ENCODE assay signal across 38 cellular contexts in genomic region chr12:44531349-44531905, GRCh38.
"Had no signal": no experiment of that assay in that cellular context is flagged by ENCODE, and none has a peak within 500 bp of the region (broad histone marks: within the 10 kb centered on the region; RNA-seq: fewer than 3 reads in every experiment).

No MANE protein-coding gene starts in this region.

- H3K27ac Mint-ChIP-seq: activated B cell treated with CpG ODN at 0.5 μM for 24 hours; activated CD4-positive, alpha-beta memory T cell treated with anti-CD3 and anti-CD28 coated beads for 36 hours; activated CD4-positive, alpha-beta T cell treated with anti-CD3 and anti-CD28 coated beads for 36 hours; activated CD4-positive, alpha-beta T cell treated with anti-CD3 and anti-CD28 coated beads, Interleukin-2, amount 10 ng/mL, durations not matched to agents 24 days and 14 days; activated CD8-positive, alpha-beta memory T cell treated with anti-CD3 and anti-CD28 coated beads, Interleukin-2, amount 10 ng/mL, durations not matched to agents 7 days and 5 days; activated CD8-positive, alpha-beta T cell treated with anti-CD3 and anti-CD28 coated beads, Interleukin-2, amount 10 ng/mL, durations not matched to agents 7 days and 5 days; activated naive CD4-positive, alpha-beta T cell treated with anti-CD3 and anti-CD28 coated beads, Interleukin-2, amount 10 ng/mL, durations not matched to agents 7 days and 5 days; activated naive CD4-positive, alpha-beta T cell treated with anti-CD3 and anti-CD28 coated beads, Interleukin-2, amount 50 U/mL, for 72 hours; activated naive CD8-positive, alpha-beta T cell treated with anti-CD3 and anti-CD28 coated beads, Interleukin-2, amount 50 U/mL, for 24 hours; activated T-helper 1 cell treated with anti-CD3 and anti-CD28 coated beads, Interleukin-12 subunit alpha, Interleukin-12 subunit beta, Interleukin-2, Interleukin-4 antibody, amounts not matched to agents 30 ng/mL and 10 ng/mL and 1 ng/mL, durations not matched to agents 14 hours and 24 hours and 36 hours; activated T-helper 2 cell treated with anti-CD3 and anti-CD28 coated beads, Interferon-gamma antibody, Interleukin-2, Interleukin-4, amounts not matched to agents 10 μg/mL and 5 μg/mL and 100 μg/mL, durations not matched to agents 14 hours and 24 hours and 36 hours; effector memory CD8-positive, alpha-beta T cell; T-helper 2 cell treated with Interferon-gamma antibody and Interleukin-4, amounts not matched to agents 5 μg/mL and 100 μg/mL, for 36 hours had no signal

- ATAC-seq: activated CD4-positive, alpha-beta T cell treated with anti-CD3 and anti-CD28 coated beads for 36 hours; activated CD8-positive, alpha-beta memory T cell treated with anti-CD3 and anti-CD28 coated beads, Interleukin-2, amount 10 ng/mL, durations not matched to agents 7 days and 5 days; activated CD8-positive, alpha-beta T cell treated with anti-CD3 and anti-CD28 coated beads, Interleukin-2, amount 10 ng/mL, durations not matched to agents 7 days and 5 days; activated naive CD4-positive, alpha-beta T cell treated with anti-CD3 and anti-CD28 coated beads, Interleukin-2, amount 50 U/mL, for 72 hours; activated naive CD8-positive, alpha-beta T cell treated with anti-CD3 and anti-CD28 coated beads, Interleukin-2, amount 50 U/mL, for 24 hours; effector memory CD8-positive, alpha-beta T cell; foreskin keratinocyte; gastrocnemius medialis; heart left ventricle; T-helper 17 cell had no signal

- H3K36me3 Mint-ChIP-seq: activated naive CD4-positive, alpha-beta T cell treated with anti-CD3 and anti-CD28 coated beads, Interleukin-2, amount 50 U/mL, for 72 hours; brain had no signal

- H3K27me3 ChIP-seq: adrenal gland, breast epithelium, esophagus muscularis mucosa, gastrocnemius medialis had no signal

- DNase-seq: activated B cell treated with CpG ODN at 0.5 μM for 24 hours; activated CD4-positive, alpha-beta memory T cell treated with anti-CD3 and anti-CD28 coated beads for 36 hours; activated CD4-positive, alpha-beta T cell treated with anti-CD3 and anti-CD28 coated beads for 36 hours; activated CD4-positive, alpha-beta T cell treated with anti-CD3 and anti-CD28 coated beads, Interleukin-2, amount 10 ng/mL, durations not matched to agents 24 days and 14 days; activated CD4-positive, CD25-positive, alpha-beta regulatory T cell treated with anti-CD3 and anti-CD28 coated beads, Interleukin-2, amount 50 U/mL, for 72 hours; activated CD8-positive, alpha-beta memory T cell treated with anti-CD3 and anti-CD28 coated beads, Interleukin-2, amount 10 ng/mL, durations not matched to agents 7 days and 5 days; activated CD8-positive, alpha-beta memory T cell treated with anti-CD3 and anti-CD28 coated beads, Interleukin-2, amount 50 U/mL, for 4 hours; activated CD8-positive, alpha-beta T cell treated with anti-CD3 and anti-CD28 coated beads, Interleukin-2, amount 10 ng/mL, durations not matched to agents 7 days and 5 days; activated gamma-delta T cell; activated naive CD4-positive, alpha-beta T cell; activated naive CD4-positive, alpha-beta T cell treated with anti-CD3 and anti-CD28 coated beads, Interleukin-2, amount 10 ng/mL, durations not matched to agents 7 days and 5 days; activated naive CD8-positive, alpha-beta T cell treated with anti-CD3 and anti-CD28 coated beads, Interleukin-2, amount 50 U/mL, for 24 hours; activated T-cell treated with anti-CD3 and anti-CD28 coated beads, Interleukin-2, amount 50 U/mL, for 1 hour; activated T-cell treated with anti-CD3 and anti-CD28 coated beads, Interleukin-2, amount 50 U/mL, for 48 hours; adrenal gland; amygdala; aorta; caudate nucleus; cortex of kidney; dermis blood vessel endothelial cell; effector CD4-positive, alpha-beta T cell; effector memory CD8-positive, alpha-beta T cell; erythroblast; foreskin keratinocyte; gastrocnemius medialis; glutamatergic neuron; heart left ventricle; T-helper 1 cell; T-helper 17 cell; T1000; WERI-Rb-1 had no signal

- H3K4me3 ChIP-seq: adrenal gland, breast epithelium, esophagus muscularis mucosa, gastrocnemius medialis, heart left ventricle had no signal

- H3K4me1 ChIP-seq: adrenal gland, breast epithelium, esophagus muscularis mucosa, foreskin keratinocyte, gastrocnemius medialis, heart left ventricle had no signal

- H3K27ac ChIP-seq: adrenal gland, breast epithelium, esophagus muscularis mucosa, foreskin keratinocyte, gastrocnemius medialis, heart left ventricle, WERI-Rb-1 had no signal

- H3K4me3 Mint-ChIP-seq: activated B cell treated with CpG ODN at 0.5 μM for 24 hours; activated CD4-positive, alpha-beta memory T cell treated with anti-CD3 and anti-CD28 coated beads for 36 hours; activated CD4-positive, alpha-beta T cell treated with anti-CD3 and anti-CD28 coated beads for 36 hours; activated CD4-positive, alpha-beta T cell treated with anti-CD3 and anti-CD28 coated beads, Interleukin-2, amount 10 ng/mL, durations not matched to agents 24 days and 14 days; activated CD8-positive, alpha-beta memory T cell treated with anti-CD3 and anti-CD28 coated beads, Interleukin-2, amount 10 ng/mL, durations not matched to agents 7 days and 5 days; activated CD8-positive, alpha-beta T cell treated with anti-CD3 and anti-CD28 coated beads, Interleukin-2, amount 10 ng/mL, durations not matched to agents 7 days and 5 days; activated naive CD4-positive, alpha-beta T cell treated with anti-CD3 and anti-CD28 coated beads, Interleukin-2, amount 10 ng/mL, durations not matched to agents 7 days and 5 days; activated naive CD8-positive, alpha-beta T cell treated with anti-CD3 and anti-CD28 coated beads, Interleukin-2, amount 50 U/mL, for 24 hours; activated T-helper 1 cell treated with anti-CD3 and anti-CD28 coated beads, Interleukin-12 subunit alpha, Interleukin-12 subunit beta, Interleukin-2, Interleukin-4 antibody, amounts not matched to agents 30 ng/mL and 10 ng/mL and 1 ng/mL, durations not matched to agents 14 hours and 24 hours and 36 hours; brain; effector memory CD8-positive, alpha-beta T cell; T-helper 17 cell; T-helper 2 cell treated with Interferon-gamma antibody and Interleukin-4, amounts not matched to agents 5 μg/mL and 100 μg/mL, for 36 hours had no signal

- H3K9me3 ChIP-seq: adrenal gland, breast epithelium, esophagus muscularis mucosa, gastrocnemius medialis, heart left ventricle had no signal

- H3K9me3 Mint-ChIP-seq: activated B cell treated with CpG ODN at 0.5 μM for 24 hours; activated CD4-positive, alpha-beta memory T cell treated with anti-CD3 and anti-CD28 coated beads for 36 hours; activated naive CD4-positive, alpha-beta T cell treated with anti-CD3 and anti-CD28 coated beads, Interleukin-2, amount 10 ng/mL, durations not matched to agents 7 days and 5 days; activated naive CD4-positive, alpha-beta T cell treated with anti-CD3 and anti-CD28 coated beads, Interleukin-2, amount 50 U/mL, for 72 hours; activated naive CD8-positive, alpha-beta T cell treated with anti-CD3 and anti-CD28 coated beads, Interleukin-2, amount 50 U/mL, for 24 hours; activated T-helper 1 cell treated with anti-CD3 and anti-CD28 coated beads, Interleukin-12 subunit alpha, Interleukin-12 subunit beta, Interleukin-2, Interleukin-4 antibody, amounts not matched to agents 30 ng/mL and 10 ng/mL and 1 ng/mL, durations not matched to agents 14 hours and 24 hours and 36 hours; activated T-helper 2 cell treated with anti-CD3 and anti-CD28 coated beads, Interferon-gamma antibody, Interleukin-2, Interleukin-4, amounts not matched to agents 10 μg/mL and 5 μg/mL and 100 μg/mL, durations not matched to agents 14 hours and 24 hours and 36 hours; brain; effector memory CD8-positive, alpha-beta T cell; T-helper 2 cell treated with Interferon-gamma antibody and Interleukin-4, amounts not matched to agents 5 μg/mL and 100 μg/mL, for 36 hours had no signal

- H3K36me3 ChIP-seq: adrenal gland, breast epithelium, esophagus muscularis mucosa, gastrocnemius medialis, heart left ventricle, WERI-Rb-1 had no signal

- H3K4me1 Mint-ChIP-seq: activated B cell treated with CpG ODN at 0.5 μM for 24 hours; activated CD4-positive, alpha-beta T cell treated with anti-CD3 and anti-CD28 coated beads for 36 hours; activated CD4-positive, alpha-beta T cell treated with anti-CD3 and anti-CD28 coated beads, Interleukin-2, amount 10 ng/mL, durations not matched to agents 24 days and 14 days; activated CD8-positive, alpha-beta memory T cell treated with anti-CD3 and anti-CD28 coated beads, Interleukin-2, amount 10 ng/mL, durations not matched to agents 7 days and 5 days; activated naive CD4-positive, alpha-beta T cell treated with anti-CD3 and anti-CD28 coated beads, Interleukin-2, amount 10 ng/mL, durations not matched to agents 7 days and 5 days; activated naive CD8-positive, alpha-beta T cell treated with anti-CD3 and anti-CD28 coated beads, Interleukin-2, amount 50 U/mL, for 24 hours; T-helper 17 cell had no signal

- H3K27me3 Mint-ChIP-seq: activated B cell treated with CpG ODN at 0.5 μM for 24 hours; activated CD4-positive, alpha-beta memory T cell treated with anti-CD3 and anti-CD28 coated beads for 36 hours; activated CD4-positive, alpha-beta T cell treated with anti-CD3 and anti-CD28 coated beads for 36 hours; activated CD4-positive, alpha-beta T cell treated with anti-CD3 and anti-CD28 coated beads, Interleukin-2, amount 10 ng/mL, durations not matched to agents 24 days and 14 days; activated CD8-positive, alpha-beta memory T cell treated with anti-CD3 and anti-CD28 coated beads, Interleukin-2, amount 10 ng/mL, durations not matched to agents 7 days and 5 days; activated naive CD4-positive, alpha-beta T cell treated with anti-CD3 and anti-CD28 coated beads, Interleukin-2, amount 10 ng/mL, durations not matched to agents 7 days and 5 days; activated naive CD8-positive, alpha-beta T cell treated with anti-CD3 and anti-CD28 coated beads, Interleukin-2, amount 50 U/mL, for 24 hours; brain; effector memory CD8-positive, alpha-beta T cell; T-helper 17 cell had no signal
